ENCODE assay signal across 20 cellular contexts in the genomic region with DNA sequence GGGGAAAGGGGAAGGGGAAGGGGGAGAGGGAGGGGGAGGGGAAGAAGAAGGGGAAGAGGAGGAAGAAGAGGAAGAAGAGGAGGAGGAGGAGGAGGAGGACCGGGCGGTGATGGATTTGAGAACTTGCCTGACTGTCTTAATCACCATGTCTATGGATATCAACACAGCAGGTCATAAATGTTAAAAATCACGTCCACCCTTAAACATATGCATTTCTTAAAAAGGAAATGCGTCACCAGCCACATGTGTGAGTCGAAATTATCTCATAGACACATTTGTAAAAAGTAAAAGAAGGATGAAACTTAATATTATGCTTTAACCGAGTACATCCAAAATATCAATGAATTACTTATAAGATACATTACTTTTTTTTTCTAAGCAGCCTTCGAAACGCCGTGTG.
"Had no signal": no experiment of that assay in that cellular context is flagged by ENCODE, and none has a peak within 500 bp of the region (broad histone marks: within the 10 kb centered on the region; RNA-seq: fewer than 3 reads in every experiment).

No MANE protein-coding gene starts in this region.

- H2AFZ ChIP-seq: neural progenitor cell had no signal

- H3K27ac ChIP-seq: foreskin keratinocyte, lower lobe of right lung, neural progenitor cell, sigmoid colon, tibial artery, WERI-Rb-1 had no signal

- H3K9me3 ChIP-seq: lower lobe of right lung, sigmoid colon, tibial artery had no signal

- H3K27ac Mint-ChIP-seq: activated naive CD8-positive, alpha-beta T cell treated with anti-CD3 and anti-CD28 coated beads, Interleukin-2, amount 10 ng/mL, durations not matched to agents 7 days and 5 days; dendritic cell treated with granulocyte-macrophage colony-stimulating factor and Interleukin-4, amounts not matched to agents 40 ng/mL and 50 ng/mL, for 4 days; immature natural killer cell; naive thymus-derived CD8-positive, alpha-beta T cell; neural progenitor cell; progenitor cell of endocrine pancreas had no signal

- H3K4me1 ChIP-seq: foreskin keratinocyte, lower lobe of right lung, neural progenitor cell, sigmoid colon had no signal

- H3K4me3 Mint-ChIP-seq: activated naive CD8-positive, alpha-beta T cell treated with anti-CD3 and anti-CD28 coated beads, Interleukin-2, amount 10 ng/mL, durations not matched to agents 7 days and 5 days; immature natural killer cell; naive thymus-derived CD8-positive, alpha-beta T cell; neural progenitor cell had no signal

- H3K9me3 Mint-ChIP-seq: activated naive CD8-positive, alpha-beta T cell treated with anti-CD3 and anti-CD28 coated beads, Interleukin-2, amount 10 ng/mL, durations not matched to agents 7 days and 5 days; dendritic cell treated with granulocyte-macrophage colony-stimulating factor and Interleukin-4, amounts not matched to agents 40 ng/mL and 50 ng/mL, for 4 days; immature natural killer cell; naive thymus-derived CD8-positive, alpha-beta T cell; neural progenitor cell had no signal

- ATAC-seq: foreskin keratinocyte; left lobe of liver; lower lobe of right lung; naive thymus-derived CD8-positive, alpha-beta T cell had no signal

- DNase-seq: activated CD4-positive, alpha-beta T cell treated with anti-CD3 and anti-CD28 coated beads, Interleukin-2, amount 50 U/mL, for 4 hours; activated CD4-positive, CD25-positive, alpha-beta regulatory T cell treated with anti-CD3 and anti-CD28 coated beads, Interleukin-2, amount 50 U/mL, for 72 hours; activated naive CD8-positive, alpha-beta T cell treated with anti-CD3 and anti-CD28 coated beads, Interleukin-2, amount 10 ng/mL, durations not matched to agents 7 days and 5 days; effector CD4-positive, alpha-beta T cell; erythroblast; foreskin keratinocyte; immature natural killer cell; lower lobe of right lung; mesendoderm; naive thymus-derived CD8-positive, alpha-beta T cell; retina; sigmoid colon; stimulated activated CD4-positive, alpha-beta T cell treated with anti-CD3 and anti-CD28 coated beads, Interleukin-4, amount 100 ng/mL, for 1 hour; stimulated activated naive CD4-positive, alpha-beta T cell treated with Interleukin-2 at 50 U/mL for 16 hours; tibial artery; WERI-Rb-1 had no signal

- H3K9ac ChIP-seq: neural progenitor cell had no signal

- H3K4me2 ChIP-seq: neural progenitor cell had no signal

- H3K4me3 ChIP-seq: lower lobe of right lung, neural progenitor cell, sigmoid colon, tibial artery had no signal

- H3K4me1 Mint-ChIP-seq: immature natural killer cell had no signal

- H3K27me3 ChIP-seq: neural progenitor cell had no signal

- H3K36me3 Mint-ChIP-seq: activated naive CD8-positive, alpha-beta T cell treated with anti-CD3 and anti-CD28 coated beads, Interleukin-2, amount 10 ng/mL, durations not matched to agents 7 days and 5 days; immature natural killer cell; naive thymus-derived CD8-positive, alpha-beta T cell; neural progenitor cell had no signal

- H3K36me3 ChIP-seq: lower lobe of right lung, neural progenitor cell, sigmoid colon, tibial artery, WERI-Rb-1 had no signal
